In the genomic region with DNA sequence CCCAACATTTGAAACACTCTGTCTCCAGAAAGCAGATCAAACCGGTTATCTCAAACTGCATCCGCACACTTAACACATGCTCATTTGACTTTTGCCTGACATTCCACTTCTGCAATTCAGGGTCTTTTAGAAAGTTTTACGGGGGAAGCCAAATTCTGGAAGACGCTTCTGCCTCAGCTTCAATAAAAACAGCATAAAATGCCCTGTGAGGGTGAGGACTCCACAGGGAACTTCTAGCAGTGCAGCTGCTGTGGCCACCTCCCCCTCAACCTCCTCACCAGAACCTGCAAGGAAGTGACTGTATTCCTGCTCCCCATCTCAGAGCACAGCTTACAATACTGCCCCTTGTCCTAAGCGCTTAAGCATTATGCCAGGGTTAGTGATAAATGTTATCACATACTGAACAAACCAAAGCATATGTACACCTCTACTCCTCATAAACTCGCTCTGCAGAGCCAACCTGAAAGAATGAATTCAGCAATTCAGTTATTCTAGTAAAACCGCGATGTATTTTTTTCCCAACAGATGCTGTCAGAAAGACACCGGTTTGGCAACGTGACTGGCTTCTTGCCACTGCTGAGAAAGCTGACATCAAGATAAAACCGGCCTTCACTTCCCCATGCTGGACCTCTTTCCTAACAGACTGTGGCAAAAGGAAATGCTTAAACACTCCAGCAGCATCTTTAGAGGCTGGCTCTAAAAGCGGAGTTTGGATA, we compare ENCODE assay signal across 10 cellular contexts. TPM values are rescaled to one million over a fixed set of nuclear protein-coding genes. Genes with fewer than 3 reads are reported as not detected.
A peak's percentile ranks its signal among the peaks of the same experiment; 100 is the strongest.
DNase-seq lines count a peak whose midpoint lies in the region; ATAC-seq and TF ChIP-seq lines count a peak whose summit lies in the region.
"Had no signal": no experiment of that assay in that cellular context is flagged by ENCODE, and none has a peak within 500 bp of the region (broad histone marks: within the 10 kb centered on the region; RNA-seq: fewer than 3 reads in every experiment).

No MANE protein-coding gene starts in this region.

- POLR2A ChIA-PET in activated CD4-positive, alpha-beta T cell treated with anti-CD3 and anti-CD28 coated beads, Interleukin-2, amount 10 ng/mL, durations not matched to agents 7 days and 5 days (lab: Charles Lee): no interaction called here

- H3K9me3 ChIP-seq in suprapubic skin: no peaks in the 10 kb centered on the region

- no peak overlapping the region for H3K27ac Mint-ChIP-seq in endothelial cell (ENCODE audit: unreplicated experiment)
- H3K27ac Mint-ChIP-seq in activated CD4-positive, alpha-beta T cell treated with anti-CD3 and anti-CD28 coated beads, Interleukin-2, amount 10 ng/mL, durations not matched to agents 7 days and 5 days: no peak overlapping the region

- no peak for TF ChIP-seq EP300 in suprapubic skin (IDR thresholded peaks at IDR 0.05)

- TF ChIP-seq POLR2A in suprapubic skin (IDR thresholded peaks at IDR 0.05): no peak

- peaks cover 22% of the 10 kb centered on the region for H3K36me3 Mint-ChIP-seq in endothelial cell (ENCODE audit: low read depth, unreplicated experiment)
- peaks cover 8% of the 10 kb centered on the region for H3K36me3 Mint-ChIP-seq in activated CD4-positive, alpha-beta T cell treated with anti-CD3 and anti-CD28 coated beads, Interleukin-2, amount 10 ng/mL, durations not matched to agents 7 days and 5 days (ENCODE audit: low read depth)

- ATAC-seq in GM21515 (IDR thresholded peaks at IDR 0.05; ENCODE audit: unreplicated experiment): no peak
- ATAC-seq in GM18520 (IDR thresholded peaks at IDR 0.05; ENCODE audit: unreplicated experiment): no peak

- DNase-seq in MV-4-11 (lab: John Stamatoyannopoulos, UW) (peak; percentile 96), astrocyte of the cerebellum (ENCODE audit: low read depth) (peak; percentile 27), iris pigment epithelial cell (ENCODE audit: low read depth) (peak; percentile 79), suprapubic skin (ENCODE audit: low spot score in 2 of 2) (no peak), endothelial cell (ENCODE audit: low spot score) (no peak)
- no peak for DNase-seq in activated CD4-positive, alpha-beta T cell treated with anti-CD3 and anti-CD28 coated beads, Interleukin-2, amount 10 ng/mL, durations not matched to agents 7 days and 5 days
- DNase-seq: activated CD8-positive, alpha-beta memory T cell treated with anti-CD3 and anti-CD28 coated beads, Interleukin-2, amount 50 U/mL, for 48 hours; stimulated activated CD4-positive, alpha-beta T cell treated with anti-CD3 and anti-CD28 coated beads, Interleukin-2, amount 100 ng/mL, for 48 hours had no signal

- peaks cover 20% of the 10 kb centered on the region for H3K36me3 ChIP-seq in suprapubic skin

- 61% methylated on average over 12 of the region's 12 CpGs for WGBS in suprapubic skin

- H3K4me3 Mint-ChIP-seq in endothelial cell (ENCODE audit: unreplicated experiment): no peak overlapping the region
- no peak overlapping the region for H3K4me3 Mint-ChIP-seq in activated CD4-positive, alpha-beta T cell treated with anti-CD3 and anti-CD28 coated beads, Interleukin-2, amount 10 ng/mL, durations not matched to agents 7 days and 5 days

- H3K4me1 Mint-ChIP-seq in endothelial cell (ENCODE audit: unreplicated experiment): peaks cover 9% of the 10 kb centered on the region
- H3K4me1 Mint-ChIP-seq in activated CD4-positive, alpha-beta T cell treated with anti-CD3 and anti-CD28 coated beads, Interleukin-2, amount 10 ng/mL, durations not matched to agents 7 days and 5 days: peaks cover 4% of the 10 kb centered on the region

- H3K4me3 ChIP-seq in astrocyte of the cerebellum (ENCODE audit: low read depth, low read length) (no peak overlapping the region), suprapubic skin (no peak overlapping the region)

- no peaks in the 10 kb centered on the region for H3K27me3 ChIP-seq in suprapubic skin

- H3K4me1 ChIP-seq in suprapubic skin: peaks cover 7% of the 10 kb centered on the region

- TF ChIP-seq CTCF in astrocyte of the cerebellum (IDR thresholded peaks at IDR 0.05; ENCODE audit: low read depth, low read length, missing control alignments): no peak
- TF ChIP-seq CTCF in suprapubic skin (IDR thresholded peaks at IDR 0.05): no peak
- TF ChIP-seq CTCF in endothelial cell (IDR thresholded peaks at IDR 0.05; ENCODE audit: unreplicated experiment): no peak

- CTCF ChIA-PET in activated CD4-positive, alpha-beta T cell treated with anti-CD3 and anti-CD28 coated beads, Interleukin-2, amount 10 ng/mL, durations not matched to agents 7 days and 5 days (lab: Charles Lee): no interaction called here

- H3K9me3 Mint-ChIP-seq in endothelial cell (ENCODE audit: unreplicated experiment): no peaks in the 10 kb centered on the region
- H3K9me3 Mint-ChIP-seq in activated CD4-positive, alpha-beta T cell treated with anti-CD3 and anti-CD28 coated beads, Interleukin-2, amount 10 ng/mL, durations not matched to agents 7 days and 5 days: no peaks in the 10 kb centered on the region

- H3K27ac ChIP-seq in suprapubic skin: peak overlapping the region; percentile 4

- in situ Hi-C loops in astrocyte of the cerebellum (cut with HindIII; ENCODE audit: low sequenced_read_pairs): no loop called here

- H3K27me3 Mint-ChIP-seq in endothelial cell (ENCODE audit: unreplicated experiment): peaks cover 6% of the 10 kb centered on the region
- H3K27me3 Mint-ChIP-seq in activated CD4-positive, alpha-beta T cell treated with anti-CD3 and anti-CD28 coated beads, Interleukin-2, amount 10 ng/mL, durations not matched to agents 7 days and 5 days: no peaks in the 10 kb centered on the region

RNA-seq across cellular contexts. Expression of a gene that starts 52.2 kb away (rescaled TPM):
- total RNA-seq in suprapubic skin (10 to 100 TPM; 11.4 to 49.8 (median 13.4) TPM), endothelial cell (ENCODE audit: unreplicated experiment) (15.8 TPM)
- 10 to 100 TPM; 12.9 to 15.2 TPM for total RNA-seq in activated CD4-positive, alpha-beta T cell treated with anti-CD3 and anti-CD28 coated beads, Interleukin-2, amount 10 ng/mL, durations not matched to agents 7 days and 5 days

RNA-seq across cellular contexts. Expression of a gene that starts 55.1 kb away (rescaled TPM):
- total RNA-seq in suprapubic skin (10 to 100 TPM; 42.1 to 94.4 (median 48.5) TPM), endothelial cell (ENCODE audit: unreplicated experiment) (31.7 TPM)
- total RNA-seq in activated CD4-positive, alpha-beta T cell treated with anti-CD3 and anti-CD28 coated beads, Interleukin-2, amount 10 ng/mL, durations not matched to agents 7 days and 5 days: 10 to 100 TPM; 37.4 to 43.2 TPM

Comparison
In these comparisons a context has a peak if more than half of its experiments do, and no peak if none do; other contexts are left out.
1. DNase-seq: peak in MV-4-11 (single experiment), astrocyte of the cerebellum (single experiment) and iris pigment epithelial cell (single experiment); none in suprapubic skin (0 of 2), endothelial cell (single experiment) and activated CD4-positive, alpha-beta T cell treated with anti-CD3 and anti-CD28 coated beads, Interleukin-2, amount 10 ng/mL, durations not matched to agents 7 days and 5 days (single experiment).